Comparison of ENCODE assay signal across 23 cellular contexts in genomic region chr2:241080405-241081189, GRCh38. TPM values are rescaled to one million over a fixed set of nuclear protein-coding genes. Genes with fewer than 3 reads are reported as not detected.
A peak's percentile ranks its signal among the peaks of the same experiment; 100 is the strongest.
DNase-seq lines count a peak whose midpoint lies in the region; ATAC-seq, FAIRE-seq and TF ChIP-seq lines count a peak whose summit lies in the region.
"Had no signal": no experiment of that assay in that cellular context is flagged by ENCODE, and none has a peak within 500 bp of the region (broad histone marks: within the 10 kb centered on the region; RNA-seq: fewer than 3 reads in every experiment).

No MANE protein-coding gene starts in this region.

- peaks cover 21 to 33% (median 23%) of the 10 kb centered on the region in 4 donors for H3K4me1 Mint-ChIP-seq in CD4-positive, alpha-beta memory T cell
- peaks cover 10% of the 10 kb centered on the region for H3K4me1 Mint-ChIP-seq in T-helper 17 cell
- H3K4me1 Mint-ChIP-seq: H9 had no signal

- no peak overlapping the region for H3K4me3 ChIP-seq in CD4-positive, alpha-beta memory T cell (ENCODE audit: low read length in 2 of 2)
- H3K4me3 ChIP-seq in kidney (ENCODE audit: low read length in 2 of 2) (no peak overlapping the region), gastrocnemius medialis (no peak overlapping the region), pancreas (no peak overlapping the region)
- H3K4me3 ChIP-seq: BLaER1, mucosa of descending colon, sigmoid colon, upper lobe of left lung had no signal

- WGBS in pancreas, 2 donors: 78 to 82% methylated on average over 18 of the region's 18 CpGs

- no peak overlapping the region for H3K4me3 Mint-ChIP-seq in CD4-positive, alpha-beta memory T cell
- H3K4me3 Mint-ChIP-seq in T-helper 17 cell: no peak overlapping the region
- H3K4me3 Mint-ChIP-seq: activated T-cell treated with anti-CD3 and anti-CD28 coated beads, Interleukin-2, amount 50 U/mL, for 24 hours; H9; stimulated activated naive CD8-positive, alpha-beta T cell treated with anti-CD3 and anti-CD28 coated beads, Interleukin-15, Interleukin-2, amounts not matched to agents 100 ng/mL and 50 ng/mL, for 24 hours had no signal

- no peaks in the 10 kb centered on the region for H3K9me3 ChIP-seq in CD4-positive, alpha-beta memory T cell (ENCODE audit: control insufficient read depth in 1 of 2, low read length in 2 of 2)
- H3K9me3 ChIP-seq in T-helper 17 cell (ENCODE audit: control insufficient read depth, low read length, poor library complexity, severe bottlenecking) (no peaks in the 10 kb centered on the region), kidney (ENCODE audit: control insufficient read depth in 1 of 2, low read length in 2 of 2) (no peaks in the 10 kb centered on the region), gastrocnemius medialis (no peaks in the 10 kb centered on the region), pancreas (no peaks in the 10 kb centered on the region)
- H3K9me3 ChIP-seq: BLaER1, mucosa of descending colon, sigmoid colon, upper lobe of left lung had no signal

- H3K27me3 ChIP-seq in CD4-positive, alpha-beta memory T cell (ENCODE audit: insufficient read depth, low read length): no peaks in the 10 kb centered on the region
- no peaks in the 10 kb centered on the region for H3K27me3 ChIP-seq in gastrocnemius medialis
- no peaks in the 10 kb centered on the region for H3K27me3 ChIP-seq in pancreas
- H3K27me3 ChIP-seq: BLaER1, sigmoid colon, upper lobe of left lung had no signal

- intact Hi-C loops in CD4-positive, alpha-beta memory T cell (cut with micrococcal nuclease): no loop called here
- intact Hi-C loops in kidney (cut with DNase I) (no loop called here), gastrocnemius medialis (cut with DNase I; ENCODE audit: low total_unique reads) (loop anchor here (10.0 kb wide), 1 partner anchor 404 kb away; no protein-coding TSS in a partner anchor), pancreas (cut with DNase I) (no loop called here)

- no peak for DNase-seq in CD4-positive, alpha-beta memory T cell
- DNase-seq in T-helper 17 cell (no peak), kidney (peak; percentile 69), gastrocnemius medialis (no peak), epidermal melanocyte (ENCODE audit: insufficient read length, low spot score) (no peak), pancreas (no peak), 8988T (no peak)
- DNase-seq: activated CD4-positive, alpha-beta T cell treated with anti-CD3 and anti-CD28 coated beads for 48 hours; activated T-cell treated with anti-CD3 and anti-CD28 coated beads, Interleukin-2, amount 50 U/mL, for 24 hours; DMS 273 treated with DMSO at 0.1 percent for 48 hours; GDM1; H9; left cardiac atrium; mucosa of descending colon; NCI-H1105; NCI-H524 treated with DMSO at 0.1 percent for 48 hours; sigmoid colon had no signal

- in situ Hi-C loops in gastrocnemius medialis (cut with MboI; ENCODE audit: low sequenced_read_pairs in 4 of 4): no loop called here

- H3K36me3 ChIP-seq in CD4-positive, alpha-beta memory T cell (ENCODE audit: insufficient read depth, low read length): no peaks in the 10 kb centered on the region
- H3K36me3 ChIP-seq in kidney (ENCODE audit: control insufficient read depth in 1 of 2, insufficient read depth in 2 of 2, low read length in 2 of 2) (peaks cover 0 to 4% of the 10 kb centered on the region in 2 donors), gastrocnemius medialis (peaks cover 0 to 18% of the 10 kb centered on the region in 2 donors), pancreas (no peaks in the 10 kb centered on the region)

- no peaks in the 10 kb centered on the region for H3K27me3 Mint-ChIP-seq in CD4-positive, alpha-beta memory T cell
- H3K27me3 Mint-ChIP-seq in T-helper 17 cell: no peaks in the 10 kb centered on the region
- H3K27me3 Mint-ChIP-seq: activated T-cell treated with anti-CD3 and anti-CD28 coated beads, Interleukin-2, amount 50 U/mL, for 24 hours; stimulated activated naive CD8-positive, alpha-beta T cell treated with anti-CD3 and anti-CD28 coated beads, Interleukin-15, Interleukin-2, amounts not matched to agents 100 ng/mL and 50 ng/mL, for 24 hours had no signal

- H3K27ac Mint-ChIP-seq in CD4-positive, alpha-beta memory T cell: peak overlapping the region in 6 of 7 donors; percentile 42 to 89 (median 73)
- peak overlapping the region; percentile 82 for H3K27ac Mint-ChIP-seq in T-helper 17 cell
- H3K27ac Mint-ChIP-seq: activated T-cell treated with anti-CD3 and anti-CD28 coated beads, Interleukin-2, amount 50 U/mL, for 24 hours; stimulated activated naive CD8-positive, alpha-beta T cell treated with anti-CD3 and anti-CD28 coated beads, Interleukin-15, Interleukin-2, amounts not matched to agents 100 ng/mL and 50 ng/mL, for 24 hours had no signal

- peaks cover 0 to 4% (median 0%) of the 10 kb centered on the region in 8 donors for H3K9me3 Mint-ChIP-seq in CD4-positive, alpha-beta memory T cell
- H3K9me3 Mint-ChIP-seq: H9; stimulated activated naive CD8-positive, alpha-beta T cell treated with anti-CD3 and anti-CD28 coated beads, Interleukin-15, Interleukin-2, amounts not matched to agents 100 ng/mL and 50 ng/mL, for 24 hours had no signal

- FAIRE-seq in kidney (lab: Jason Lieb, UNC) (no peak), pancreas (lab: Jason Lieb, UNC) (no peak)
- FAIRE-seq: frontal cortex, HTR-8/SVneo had no signal

- H3K9ac ChIP-seq in kidney (ENCODE audit: low read length in 2 of 2): no peak overlapping the region
- H3K9ac ChIP-seq: BLaER1 had no signal

- TF ChIP-seq CTCF in kidney (IDR thresholded peaks at IDR 0.05; ENCODE audit: borderline replicate concordance, extremely low read depth, insufficient read depth): no peak
- no peak for TF ChIP-seq CTCF in gastrocnemius medialis (IDR thresholded peaks at IDR 0.05 in 4 of 5, conservative IDR thresholded peaks at IDR 0.05 in 1 of 5)
- TF ChIP-seq CTCF in pancreas (IDR thresholded peaks at IDR 0.05): no peak

- no peak overlapping the region for H3K27ac ChIP-seq in CD4-positive, alpha-beta memory T cell (ENCODE audit: low read depth, low read length)
- H3K27ac ChIP-seq in kidney (ENCODE audit: low read depth in 2 of 2, low read length in 2 of 2): no peak overlapping the region
- H3K27ac ChIP-seq in gastrocnemius medialis: peak overlapping the region in 2 of 4 donors; percentile 2 to 56
- no peak overlapping the region for H3K27ac ChIP-seq in pancreas
- H3K27ac ChIP-seq: BLaER1, sigmoid colon had no signal

- TF ChIP-seq POLR2A in gastrocnemius medialis (IDR thresholded peaks at IDR 0.05): peak in 1 of 2 donors; percentile 12

- H3K4me1 ChIP-seq in CD4-positive, alpha-beta memory T cell (ENCODE audit: insufficient read depth, low read length): no peaks in the 10 kb centered on the region
- H3K4me1 ChIP-seq in kidney (ENCODE audit: control insufficient read depth in 1 of 2, insufficient read depth in 1 of 2, low read depth in 1 of 2, low read length in 2 of 2) (peaks cover 0 to 4% of the 10 kb centered on the region in 2 donors), gastrocnemius medialis (no peaks in the 10 kb centered on the region), pancreas (no peaks in the 10 kb centered on the region)

- H3K36me3 Mint-ChIP-seq in CD4-positive, alpha-beta memory T cell: peaks cover 16 to 18% of the 10 kb centered on the region in 2 donors
- peaks cover 3% of the 10 kb centered on the region for H3K36me3 Mint-ChIP-seq in T-helper 17 cell (ENCODE audit: low read depth)

- CTCF ChIA-PET in CD4-positive, alpha-beta memory T cell (lab: Charles Lee; ENCODE audit: partially characterized antibody): interaction anchor here (1.7 to 4.5 kb wide), 2 partner anchors 67 to 70 kb away, joined by 3 to 76 read pairs; partner anchors contain the start of genes PASK and PPP1R7

- POLR2A ChIA-PET in CD4-positive, alpha-beta memory T cell (lab: Charles Lee; ENCODE audit: partially characterized antibody): interaction anchor here (0.6 to 1.8 kb wide), 6 partner anchors 22 to 234 kb away, joined by 3 to 6 read pairs (median 3); partner anchors contain the start of genes MTERF4 and PASK

- no peak for ATAC-seq in T-helper 17 cell
- peak; percentile 24 to 48 for ATAC-seq in gastrocnemius medialis
- no peak for ATAC-seq in GM18873 (IDR thresholded peaks at IDR 0.05; ENCODE audit: low FRiP score, unreplicated experiment)
- ATAC-seq in pancreas: no peak

RNA-seq across cellular contexts. Expression of gene MTERF4, which starts 21.5 kb away (rescaled TPM):
- total RNA-seq in CD4-positive, alpha-beta memory T cell: 100 to 1,000 TPM; 204 to 227 TPM
- polyA plus RNA-seq in CD4-positive, alpha-beta memory T cell: 10 to 100 TPM; 44.6 to 56.6 TPM
- total RNA-seq in T-helper 17 cell: 10 to 100 TPM; 66.7 to 82.9 TPM
- total RNA-seq in kidney: 41.5 TPM
- polyA plus RNA-seq in kidney (ENCODE audit: insufficient read depth, low read depth, low replicate concordance): 24.3 TPM
- total RNA-seq in gastrocnemius medialis: 10 to 100 TPM; 21.8 to 49.3 (median 37.0) TPM
- total RNA-seq in pancreas: 10 to 100 TPM; 14.0 to 22.9 (median 14.8) TPM
- polyA plus RNA-seq in pancreas: 10 to 100 TPM; 22.4 to 36.8 TPM

Comparison
In these comparisons a context has a peak if more than half of its experiments do, and no peak if none do; other contexts are left out.
1. ATAC-seq: peak in gastrocnemius medialis (2 of 2); none in T-helper 17 cell (single experiment), GM18873 (single experiment) and pancreas (0 of 4).